ENCODE assay signal across 16 cellular contexts in genomic region chr10:71472466-71472865, GRCh38.
DNase-seq lines count a peak whose midpoint lies in the region; ATAC-seq, FAIRE-seq and TF ChIP-seq lines count a peak whose summit lies in the region.
"Had no signal": no experiment of that assay in that cellular context is flagged by ENCODE, and none has a peak within 500 bp of the region (broad histone marks: within the 10 kb centered on the region; RNA-seq: fewer than 3 reads in every experiment).

No MANE protein-coding gene starts in this region.

- H2AFZ ChIP-seq in HepG2 (ENCODE audit: low read length), result no peak overlapping the region

- H3K4me2 ChIP-seq in HepG2 (ENCODE audit: low read depth, low read length), result no peak overlapping the region

- TF ChIP-seq CTCF in liver (IDR thresholded peaks at IDR 0.05; ENCODE audit: low read depth, low read length, missing input control) (no peak), HepG2 (CRISPR knock-in tag; IDR thresholded peaks at IDR 0.05) (no peak), gastrocnemius medialis (IDR thresholded peaks at IDR 0.05 in 4 of 5, conservative IDR thresholded peaks at IDR 0.05 in 1 of 5) (no peak)

- WGBS in liver, result 37% methylated on average over 4 of the region's 4 CpGs
- WGBS in HepG2 (ENCODE audit: low lambda C conversion rate), result 46% methylated on average over 2 of the region's 4 CpGs

- POLR2A ChIA-PET in HepG2 (lab: Yijun Ruan, JAX), result no interaction called here

- H3K4me1 ChIP-seq in liver (ENCODE audit: control insufficient read depth in 4 of 4, insufficient read depth in 4 of 4, low read length in 3 of 4), result peaks cover 20 to 53% (median 40%) of the 10 kb centered on the region in 4 donors
- H3K4me1 ChIP-seq in HepG2 (ENCODE audit: insufficient read depth, low read length), result no peaks in the 10 kb centered on the region
- H3K4me1 ChIP-seq in gastrocnemius medialis, result peaks cover 42 to 69% of the 10 kb centered on the region in 2 donors

- H3K36me3 ChIP-seq in liver (ENCODE audit: control insufficient read depth in 4 of 4, insufficient read depth in 3 of 4, low read depth in 1 of 4, low read length in 3 of 4) (no peaks in the 10 kb centered on the region), HepG2 (replicated peaks in 1 of 2; ENCODE audit: control insufficient read depth in 1 of 2, insufficient read depth in 2 of 2, low read length in 2 of 2) (no peaks in the 10 kb centered on the region), gastrocnemius medialis (no peaks in the 10 kb centered on the region)

- BruUV-seq in HepG2 (replicated peaks; lab: Mats Ljungman, UMichigan), result no TSS peak

- H3K9me3 ChIP-seq in liver (ENCODE audit: control insufficient read depth in 4 of 4, low read length in 3 of 4), result no peaks in the 10 kb centered on the region
- H3K9me3 ChIP-seq in HepG2 (ENCODE audit: low read length), result no peaks in the 10 kb centered on the region
- no peaks in the 10 kb centered on the region for H3K9me3 ChIP-seq in gastrocnemius medialis

- TF ChIP-seq EP300 in HepG2 (IDR thresholded peaks at IDR 0.05; ENCODE audit: low read depth in 2 of 2, low read length in 2 of 2) (no peak), HepG2 (CRISPR knock-in tag; IDR thresholded peaks at IDR 0.05; ENCODE audit: borderline replicate concordance) (no peak)

- FAIRE-seq in HepG2 (lab: Jason Lieb, UNC), result no peak
- FAIRE-seq: GM12892, GM18507, K562 had no signal

- no peaks in the 10 kb centered on the region for H3K79me2 ChIP-seq in HepG2 (ENCODE audit: insufficient read depth, low read length)

- no peaks in the 10 kb centered on the region for H4K20me1 ChIP-seq in HepG2 (ENCODE audit: insufficient read depth, low read length)

- TF ChIP-seq RAD21 in liver (IDR thresholded peaks at IDR 0.05) (no peak), HepG2 (CRISPR knock-in tag; IDR thresholded peaks at IDR 0.05) (no peak)

- CTCF ChIA-PET in HepG2 (lab: Yijun Ruan, JAX; ENCODE audit: low intra/inter-chr PET ratio, low total read pairs), result no interaction called here

- H3K9ac ChIP-seq in liver (ENCODE audit: low read depth in 1 of 2, low read length in 2 of 2) (no peak overlapping the region), HepG2 (ENCODE audit: insufficient read depth, low read depth, low read length) (no peak overlapping the region)

- DNase-seq in HepG2 (ENCODE audit: low spot score), result no peak
- DNase-seq in gastrocnemius medialis, result no peak
- DNase-seq in SIG-M5 treated with dmso at 0.1 percent for 504 hours (lab: John Stamatoyannopoulos, UW; ENCODE audit: unreplicated experiment), result no peak
- DNase-seq in iPS-NIHi11 (ENCODE audit: low spot score), result no peak
- no peak for DNase-seq in retina
- DNase-seq: ACHN, DMS79, MV-4-11, NCI-H1694 treated with DMSO at 0.1 percent for 48 hours, SHP77 treated with DMSO at 0.1 percent for 48 hours had no signal

- ATAC-seq in HepG2 (no peak), gastrocnemius medialis (no peak)
- ATAC-seq: K562 had no signal

- H3K4me3 ChIP-seq in liver (ENCODE audit: low read depth in 1 of 3, low read length in 3 of 3) (peak overlapping the region in 1 of 3 donors; percentile 64), HepG2 (replicated peaks in 1 of 3; ENCODE audit: insufficient read depth in 1 of 3, low read depth in 2 of 3, low read length in 3 of 3) (no peak overlapping the region), gastrocnemius medialis (no peak overlapping the region)
- H3K4me3 ChIP-seq: K562 had no signal

- TF ChIP-seq POLR2A in HepG2 (IDR thresholded peaks at IDR 0.05; ENCODE audit: insufficient read depth in 1 of 2, low read depth in 2 of 2, low read length in 2 of 2) (no peak), gastrocnemius medialis (IDR thresholded peaks at IDR 0.05) (no peak)

- intact Hi-C loops in HepG2 (cut with micrococcal nuclease; ENCODE audit: unreplicated experiment) (no loop called here), gastrocnemius medialis (cut with DNase I; ENCODE audit: low total_unique reads) (no loop called here)

- H3K27me3 ChIP-seq in liver (ENCODE audit: control insufficient read depth in 4 of 4, insufficient read depth in 4 of 4, low read length in 3 of 4) (no peaks in the 10 kb centered on the region), HepG2 (ENCODE audit: control insufficient read depth in 1 of 2, insufficient read depth in 2 of 2, low read length in 2 of 2) (peaks cover 1 to 40% of the 10 kb centered on the region in 2 experiments; a peak in 3 of 5 replicates), layer of hippocampus (ENCODE audit: control insufficient read depth, insufficient read depth, low read length) (no peaks in the 10 kb centered on the region), gastrocnemius medialis (no peaks in the 10 kb centered on the region)

- in situ Hi-C loops in HepG2 (cut with HindIII; ENCODE audit: extremely low pct_ligation_motif_present, low pct_unique_long_range_greater_than_20kb), result no loop called here
- in situ Hi-C loops in gastrocnemius medialis (cut with MboI; ENCODE audit: low sequenced_read_pairs in 4 of 4), result no loop called here

- peak overlapping the region; percentile 75 to 80 for H3K27ac ChIP-seq in liver (ENCODE audit: low read depth in 1 of 2, low read length in 2 of 2)
- no peak overlapping the region for H3K27ac ChIP-seq in HepG2 (ENCODE audit: extremely low read length, insufficient read depth, low read length)
- peak overlapping the region; percentile 8 for H3K27ac ChIP-seq in layer of hippocampus (ENCODE audit: low read depth, low read length)
- H3K27ac ChIP-seq in gastrocnemius medialis, result peak overlapping the region in 3 of 4 donors; percentile 16 to 74 (median 47)
- H3K27ac ChIP-seq: C4-2B had no signal

TF ChIP-seq in liver, 16 proteins besides CTCF, POLR2A, EP300 and RAD21 (continues in another document):
- TF ChIP-seq ZBTB33 (IDR thresholded peaks at IDR 0.05), result no peak
- peak in 1 of 2 donors; percentile 44 for TF ChIP-seq GABPA (IDR thresholded peaks at IDR 0.05 in 1 of 2, conservative IDR thresholded peaks at IDR 0.05 in 1 of 2)
- TF ChIP-seq EGR1 (IDR thresholded peaks at IDR 0.05; ENCODE audit: low read depth in 2 of 2), result peak in 1 of 2 donors; percentile 48
- TF ChIP-seq HNF4A (conservative IDR thresholded peaks at IDR 0.05), result peak in 1 of 2 donors; percentile 86

TF ChIP-seq in HepG2, 621 proteins besides CTCF, POLR2A, EP300 and RAD21:
- TF ChIP-seq SIX1 (CRISPR knock-in tag; IDR thresholded peaks at IDR 0.05; ENCODE audit: borderline replicate concordance) (no peak), ZBTB21 (CRISPR knock-in tag; IDR thresholded peaks at IDR 0.05) (no peak), ZNF3 (CRISPR knock-in tag; IDR thresholded peaks at IDR 0.05) (no peak), ZNF562 (CRISPR knock-in tag; IDR thresholded peaks at IDR 0.05; ENCODE audit: borderline replicate concordance) (no peak), NKX3-1 (CRISPR knock-in tag; IDR thresholded peaks at IDR 0.05) (no peak), ZBTB8A (CRISPR knock-in tag; IDR thresholded peaks at IDR 0.05; ENCODE audit: borderline replicate concordance, low read depth) (no peak), ZNF12 (CRISPR knock-in tag; IDR thresholded peaks at IDR 0.05) (no peak), FOXK2 (IDR thresholded peaks at IDR 0.05) (no peak), ELK4 (CRISPR knock-in tag; IDR thresholded peaks at IDR 0.05; ENCODE audit: borderline replicate concordance) (no peak), SNAPC2 (CRISPR knock-in tag; IDR thresholded peaks at IDR 0.05) (no peak), ZNF775 (CRISPR knock-in tag; IDR thresholded peaks at IDR 0.05; ENCODE audit: borderline replicate concordance) (no peak), KDM4B (CRISPR knock-in tag; IDR thresholded peaks at IDR 0.05) (no peak)
- TF ChIP-seq, protein P1, sequence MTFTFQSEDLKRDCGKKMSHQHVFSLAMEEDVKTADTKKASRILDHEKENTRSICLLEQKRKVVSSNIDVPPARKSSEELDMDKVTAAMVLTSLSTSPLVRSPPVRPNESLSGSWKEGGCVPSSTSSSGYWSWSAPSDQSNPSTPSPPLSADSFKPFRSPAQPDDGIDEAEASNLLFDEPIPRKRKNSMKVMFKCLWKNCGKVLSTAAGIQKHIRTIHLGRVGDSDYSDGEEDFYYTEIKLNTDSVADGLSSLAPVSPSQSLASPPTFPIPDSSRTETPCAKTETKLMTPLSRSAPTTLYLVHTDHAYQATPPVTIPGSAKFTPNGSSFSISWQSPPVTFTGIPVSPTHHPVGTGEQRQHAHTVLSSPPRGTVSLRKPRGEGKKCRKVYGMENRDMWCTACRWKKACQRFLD (CRISPR knock-in tag; IDR thresholded peaks at IDR 0.05; ENCODE audit: borderline replicate concordance), result no peak
- TF ChIP-seq, protein P2, sequence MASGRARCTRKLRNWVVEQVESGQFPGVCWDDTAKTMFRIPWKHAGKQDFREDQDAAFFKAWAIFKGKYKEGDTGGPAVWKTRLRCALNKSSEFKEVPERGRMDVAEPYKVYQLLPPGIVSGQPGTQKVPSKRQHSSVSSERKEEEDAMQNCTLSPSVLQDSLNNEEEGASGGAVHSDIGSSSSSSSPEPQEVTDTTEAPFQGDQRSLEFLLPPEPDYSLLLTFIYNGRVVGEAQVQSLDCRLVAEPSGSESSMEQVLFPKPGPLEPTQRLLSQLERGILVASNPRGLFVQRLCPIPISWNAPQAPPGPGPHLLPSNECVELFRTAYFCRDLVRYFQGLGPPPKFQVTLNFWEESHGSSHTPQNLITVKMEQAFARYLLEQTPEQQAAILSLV (CRISPR knock-in tag; IDR thresholded peaks at IDR 0.05; ENCODE audit: borderline replicate concordance), result no peak
